ENCODE assay signal across 4 cellular contexts in the genomic region with DNA sequence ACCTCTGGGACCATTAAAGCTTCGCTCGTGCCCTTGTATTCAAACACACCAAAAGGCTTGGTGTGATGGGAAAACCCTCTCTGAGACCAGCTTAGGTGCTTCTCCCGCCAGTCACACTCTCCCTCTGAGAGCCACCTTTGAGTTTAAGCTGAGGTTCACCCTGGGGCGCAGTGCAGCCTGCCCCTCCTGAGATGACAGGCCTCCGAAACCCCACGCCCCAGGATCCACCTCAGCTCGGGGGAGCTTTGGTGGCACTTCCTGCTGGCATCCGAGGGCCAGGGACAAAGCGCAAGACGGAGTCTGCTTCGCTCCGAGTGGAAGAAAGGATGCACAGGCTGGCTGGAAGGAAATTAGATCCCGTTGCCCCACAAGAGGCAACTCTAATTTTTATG.
"Had no signal": no experiment of that assay in that cellular context is flagged by ENCODE, and none has a peak within 500 bp of the region (broad histone marks: within the 10 kb centered on the region; RNA-seq: fewer than 3 reads in every experiment).

No MANE protein-coding gene starts in this region.

- H3K4me3 Mint-ChIP-seq: GM23338, H9 had no signal

- H3K9me3 Mint-ChIP-seq: GM23338, H9 had no signal

- ATAC-seq: GM23338 had no signal

- H3K27ac Mint-ChIP-seq: GM23338, H9 had no signal

- DNase-seq: H9, HCEC 1CT, IMR-90 had no signal

- H3K4me3 ChIP-seq: GM23338 had no signal
